In genomic region chr7:28102778-28103177, GRCh38 we compare ENCODE assay signal across 9 cellular contexts.
A peak's percentile ranks its signal among the peaks of the same experiment; 100 is the strongest.
DNase-seq lines count a peak whose midpoint lies in the region; ATAC-seq and TF ChIP-seq lines count a peak whose summit lies in the region.
"Had no signal": no experiment of that assay in that cellular context is flagged by ENCODE, and none has a peak within 500 bp of the region (broad histone marks: within the 10 kb centered on the region; RNA-seq: fewer than 3 reads in every experiment).

No MANE protein-coding gene starts in this region.

- peak overlapping the region; percentile 69 for H3K27ac Mint-ChIP-seq in osteocyte (ENCODE audit: unreplicated experiment)

- H4K20me1 ChIP-seq in PC-3 (ENCODE audit: low read length), result no peaks in the 10 kb centered on the region

- no peaks in the 10 kb centered on the region for H3F3A ChIP-seq in PC-3 (ENCODE audit: low read length, unreplicated experiment)

- H3K4me1 ChIP-seq in PC-3 (ENCODE audit: insufficient read depth, low read length), result peaks cover 30% of the 10 kb centered on the region

- peaks cover 6% of the 10 kb centered on the region for H3K36me3 Mint-ChIP-seq in osteocyte (ENCODE audit: unreplicated experiment)
- peaks cover 8% of the 10 kb centered on the region for H3K36me3 Mint-ChIP-seq in activated T-cell treated with anti-CD3 and anti-CD28 coated beads, Interleukin-2, amount 50 U/mL, for 4 hours (ENCODE audit: insufficient read depth)

- H3K27ac ChIP-seq in C4-2B, result peak overlapping the region; percentile 66; the same call in 1 of the 2 replicates
- no peak overlapping the region for H3K27ac ChIP-seq in PC-3 (ENCODE audit: low read length)

- H2AFZ ChIP-seq in PC-3 (ENCODE audit: low read length), result no peak overlapping the region

- DNase-seq in PC-3, result peak; percentile 25
- DNase-seq in fibroblast of pulmonary artery (ENCODE audit: low read depth), result peak; percentile 61
- no peak for DNase-seq in osteocyte (ENCODE audit: extremely low spot score, unreplicated experiment)
- no peak for DNase-seq in activated T-cell treated with anti-CD3 and anti-CD28 coated beads, Interleukin-2, amount 50 U/mL, for 4 hours
- no peak for DNase-seq in NCI-H1048 (lab: John Stamatoyannopoulos, UW)
- DNase-seq: activated effector memory CD4-positive, alpha-beta T cell treated with anti-CD3 and anti-CD28 coated beads, Interleukin-2, amount 50 U/mL, for 16 hours had no signal

- no peak overlapping the region for H3K4me3 Mint-ChIP-seq in osteocyte (ENCODE audit: unreplicated experiment)
- no peak overlapping the region for H3K4me3 Mint-ChIP-seq in activated T-cell treated with anti-CD3 and anti-CD28 coated beads, Interleukin-2, amount 50 U/mL, for 4 hours

- H3K4me2 ChIP-seq in PC-3 (ENCODE audit: low read length), result no peak overlapping the region

- no peaks in the 10 kb centered on the region for H3K27me3 ChIP-seq in PC-3 (ENCODE audit: low read length)

- no peaks in the 10 kb centered on the region for H3K9me3 Mint-ChIP-seq in osteocyte (ENCODE audit: unreplicated experiment)
- no peaks in the 10 kb centered on the region for H3K9me3 Mint-ChIP-seq in activated T-cell treated with anti-CD3 and anti-CD28 coated beads, Interleukin-2, amount 50 U/mL, for 4 hours

- no TSS peak for BruUV-seq in PC-3 (replicated peaks; lab: Mats Ljungman, UMichigan)

- POLR2A ChIA-PET in PC-3 (lab: Charles Lee; ENCODE audit: unreplicated experiment), result no interaction called here

- ATAC-seq in PC-3, result no peak
- ATAC-seq in HG03175 (IDR thresholded peaks at IDR 0.05; ENCODE audit: unreplicated experiment), result no peak
- ATAC-seq in GM21619 (IDR thresholded peaks at IDR 0.05; ENCODE audit: unreplicated experiment), result no peak
- no peak for ATAC-seq in activated T-cell treated with anti-CD3 and anti-CD28 coated beads, Interleukin-2, amount 50 U/mL, for 4 hours

- H3K36me3 ChIP-seq in PC-3 (ENCODE audit: low read depth, low read length), result no peaks in the 10 kb centered on the region

- intact Hi-C loops in PC-3 (cut with micrococcal nuclease), result no loop called here

- H3K9me2 ChIP-seq in PC-3 (replicated peaks; ENCODE audit: low read length), result no peaks in the 10 kb centered on the region

- H3K4me3 ChIP-seq in PC-3 (ENCODE audit: low read length) (no peak overlapping the region), fibroblast of pulmonary artery (replicated peaks; ENCODE audit: low read depth, low read length) (no peak overlapping the region)

- H3K9ac ChIP-seq in PC-3 (ENCODE audit: low read length), result no peak overlapping the region

- no peaks in the 10 kb centered on the region for H3K9me3 ChIP-seq in PC-3 (ENCODE audit: low read length)

- TF ChIP-seq CTCF in C4-2B (conservative IDR thresholded peaks at IDR 0.05) (no peak), PC-3 (conservative IDR thresholded peaks at IDR 0.05; ENCODE audit: low read depth, low read length) (no peak), fibroblast of pulmonary artery (IDR thresholded peaks at IDR 0.05; ENCODE audit: low read length, missing control alignments) (no peak), osteocyte (IDR thresholded peaks at IDR 0.05) (no peak)

- peaks cover 53% of the 10 kb centered on the region for H3K4me1 Mint-ChIP-seq in osteocyte (ENCODE audit: unreplicated experiment)
- peaks cover 20% of the 10 kb centered on the region for H3K4me1 Mint-ChIP-seq in activated T-cell treated with anti-CD3 and anti-CD28 coated beads, Interleukin-2, amount 50 U/mL, for 4 hours (ENCODE audit: low read depth)

- CTCF ChIA-PET in PC-3 (lab: Charles Lee), result no interaction called here

- H3K27me3 Mint-ChIP-seq in osteocyte (ENCODE audit: unreplicated experiment), result no peaks in the 10 kb centered on the region
- H3K27me3 Mint-ChIP-seq in activated T-cell treated with anti-CD3 and anti-CD28 coated beads, Interleukin-2, amount 50 U/mL, for 4 hours (ENCODE audit: low read depth), result no peaks in the 10 kb centered on the region

- H3K79me2 ChIP-seq in PC-3 (ENCODE audit: low read length), result no peaks in the 10 kb centered on the region

Comparison
In these comparisons a context has a peak if more than half of its experiments do, and no peak if none do; other contexts are left out.
1. DNase-seq: peak in PC-3 (single experiment) and fibroblast of pulmonary artery (single experiment); none in osteocyte (single experiment), activated T-cell treated with anti-CD3 and anti-CD28 coated beads, Interleukin-2, amount 50 U/mL, for 4 hours (single experiment) and NCI-H1048 (single experiment).